Comparison of ENCODE assay signal across 1 cellular context in genomic region chr1:235074335-235075120, GRCh38.
TF ChIP-seq lines count a peak whose summit lies in the region.

No MANE protein-coding gene starts in this region.

TF ChIP-seq in HepG2, 621 proteins besides CTCF, POLR2A, EP300 and RAD21 (continued from another document and continues in another):
- TF ChIP-seq SKIL (CRISPR knock-in tag; IDR thresholded peaks at IDR 0.05; ENCODE audit: borderline replicate concordance): peak; percentile 68; the same call in 1 of the 2 replicates
- no peak; the same call in 1 of the 2 replicates for TF ChIP-seq SNAPC5 (CRISPR knock-in tag; IDR thresholded peaks at IDR 0.05; ENCODE audit: borderline replicate concordance)
- no peak for TF ChIP-seq ZNF225 (CRISPR knock-in tag; IDR thresholded peaks at IDR 0.05)
- peak; percentile 68; the same call in 1 of the 2 replicates for TF ChIP-seq NFATC3 (CRISPR knock-in tag; IDR thresholded peaks at IDR 0.05)
- TF ChIP-seq GTF2F1 (IDR thresholded peaks at IDR 0.05; ENCODE audit: low read length): no peak
- TF ChIP-seq DNMT1 (CRISPR knock-in tag; IDR thresholded peaks at IDR 0.05): no peak
- TF ChIP-seq KDM1A (CRISPR knock-in tag; IDR thresholded peaks at IDR 0.05): no peak
- TF ChIP-seq RARG (CRISPR knock-in tag; IDR thresholded peaks at IDR 0.05; ENCODE audit: low read depth): no peak
- no peak for TF ChIP-seq ZNF572 (CRISPR knock-in tag; IDR thresholded peaks at IDR 0.05)
- no peak for TF ChIP-seq ZNF160 (CRISPR knock-in tag; IDR thresholded peaks at IDR 0.05)
- TF ChIP-seq THYN1 (CRISPR knock-in tag; IDR thresholded peaks at IDR 0.05; ENCODE audit: borderline replicate concordance, low read depth): no peak
- TF ChIP-seq PRDM10 (CRISPR knock-in tag; IDR thresholded peaks at IDR 0.05; ENCODE audit: low read depth): no peak
- TF ChIP-seq ZNF891 (CRISPR knock-in tag; IDR thresholded peaks at IDR 0.05): peak; percentile 16; the same call in 1 of the 2 replicates
- TF ChIP-seq JUND (CRISPR knock-in tag; IDR thresholded peaks at IDR 0.05): no peak
- no peak for TF ChIP-seq ZNF800 (CRISPR knock-in tag; IDR thresholded peaks at IDR 0.05)
- TF ChIP-seq RBM39 (IDR thresholded peaks at IDR 0.05; ENCODE audit: low read depth, low read length, poor library complexity, severe bottlenecking): no peak
- TF ChIP-seq ZBTB8A (CRISPR knock-in tag; IDR thresholded peaks at IDR 0.05; ENCODE audit: borderline replicate concordance, low read depth): no peak
- TF ChIP-seq ZSCAN20 (CRISPR knock-in tag; IDR thresholded peaks at IDR 0.05; ENCODE audit: borderline replicate concordance): 0 out of 2 replicates have a peak, but pooled peaks have one; percentile 46
- TF ChIP-seq CENPX (CRISPR knock-in tag; IDR thresholded peaks at IDR 0.05): no peak
- no peak; the same call in 1 of the 2 replicates for TF ChIP-seq PATZ1 (CRISPR knock-in tag; IDR thresholded peaks at IDR 0.05)
- no peak for TF ChIP-seq SP1 (IDR thresholded peaks at IDR 0.05)
- TF ChIP-seq SP1 (CRISPR knock-in tag; IDR thresholded peaks at IDR 0.05): no peak
- no peak for TF ChIP-seq ZNF414 (CRISPR knock-in tag; IDR thresholded peaks at IDR 0.05)
- TF ChIP-seq ZNF713 (CRISPR knock-in tag; IDR thresholded peaks at IDR 0.05): no peak
- TF ChIP-seq ELK4 (CRISPR knock-in tag; IDR thresholded peaks at IDR 0.05; ENCODE audit: borderline replicate concordance): no peak
- TF ChIP-seq HMGA1 (CRISPR knock-in tag; conservative IDR thresholded peaks at IDR 0.05): no peak
- TF ChIP-seq MAFG (CRISPR knock-in tag; IDR thresholded peaks at IDR 0.05): no peak
- TF ChIP-seq SAP130 (CRISPR knock-in tag; IDR thresholded peaks at IDR 0.05; ENCODE audit: low read depth): no peak
- no peak for TF ChIP-seq KMT2B (CRISPR knock-in tag; IDR thresholded peaks at IDR 0.05)
- 0 out of 2 replicates have a peak, but pooled peaks have one; percentile 8 for TF ChIP-seq ELF1 (CRISPR knock-in tag; IDR thresholded peaks at IDR 0.05)
- no peak for TF ChIP-seq ZIK1 (CRISPR knock-in tag; IDR thresholded peaks at IDR 0.05; ENCODE audit: borderline replicate concordance, low read depth)
- TF ChIP-seq ZNF343 (CRISPR knock-in tag; IDR thresholded peaks at IDR 0.05): no peak
- no peak for TF ChIP-seq ZNF781 (CRISPR knock-in tag; IDR thresholded peaks at IDR 0.05; ENCODE audit: borderline replicate concordance, not compliant biosample characterization)
- no peak for TF ChIP-seq FIP1L1 (IDR thresholded peaks at IDR 0.05; ENCODE audit: borderline replicate concordance, insufficient read depth, low read depth, low read length)
- no peak for TF ChIP-seq TEAD2 (CRISPR knock-in tag; IDR thresholded peaks at IDR 0.05)
- no peak for TF ChIP-seq ZNF20 (CRISPR knock-in tag; IDR thresholded peaks at IDR 0.05)
- TF ChIP-seq ZBTB14 (CRISPR knock-in tag; IDR thresholded peaks at IDR 0.05): no peak
- no peak; the same call in 1 of the 2 replicates for TF ChIP-seq KLF9 (CRISPR knock-in tag; IDR thresholded peaks at IDR 0.05; ENCODE audit: low read depth)
- TF ChIP-seq ASH2L (IDR thresholded peaks at IDR 0.05; ENCODE audit: insufficient read length, low read depth, low read length): no peak
- no peak for TF ChIP-seq EHMT2 (IDR thresholded peaks at IDR 0.05; ENCODE audit: borderline replicate concordance, low read depth, low read length)
- TF ChIP-seq KDM6A (CRISPR knock-in tag; IDR thresholded peaks at IDR 0.05; ENCODE audit: low read depth): 0 out of 2 replicates have a peak, but pooled peaks have one; percentile 7
- TF ChIP-seq ZNF230 (CRISPR knock-in tag; IDR thresholded peaks at IDR 0.05): no peak
- TF ChIP-seq ZNF605 (CRISPR knock-in tag; IDR thresholded peaks at IDR 0.05): peak; percentile 24; the same call in 1 of the 2 replicates
- no peak for TF ChIP-seq RERE (CRISPR knock-in tag; IDR thresholded peaks at IDR 0.05; ENCODE audit: low read depth)
- no peak for TF ChIP-seq TEF (CRISPR knock-in tag; IDR thresholded peaks at IDR 0.05)
- TF ChIP-seq ZNF354B (CRISPR knock-in tag; IDR thresholded peaks at IDR 0.05): no peak
- 0 out of 2 replicates have a peak, but pooled peaks have one; percentile 3 for TF ChIP-seq KAT8 (CRISPR knock-in tag; IDR thresholded peaks at IDR 0.05)
